ENCODE assay signal across 11 cellular contexts in the genomic region with DNA sequence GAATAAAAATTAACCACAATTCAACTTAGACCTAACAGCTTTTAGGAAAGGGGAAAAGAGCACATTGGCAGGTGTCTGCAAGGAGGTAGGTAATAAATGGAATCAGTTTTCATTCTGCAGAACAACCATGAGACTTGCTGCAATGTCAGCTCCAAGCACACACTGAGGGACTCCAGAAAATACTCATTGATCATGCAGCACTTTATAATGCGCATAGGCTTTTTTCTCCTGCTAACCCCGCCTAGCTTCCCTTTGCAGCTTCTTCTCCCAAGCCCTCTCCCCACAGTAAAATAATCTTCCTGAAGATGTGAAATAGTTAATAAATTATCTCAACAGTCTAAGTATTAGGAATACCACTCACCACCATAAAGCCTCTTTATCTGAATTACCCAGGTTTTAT. TPM values are rescaled to one million over a fixed set of nuclear protein-coding genes. Genes with fewer than 3 reads are reported as not detected.
DNase-seq lines count a peak whose midpoint lies in the region; ATAC-seq and TF ChIP-seq lines count a peak whose summit lies in the region.
"Had no signal": no experiment of that assay in that cellular context is flagged by ENCODE, and none has a peak within 500 bp of the region (broad histone marks: within the 10 kb centered on the region; RNA-seq: fewer than 3 reads in every experiment).

No MANE protein-coding gene starts in this region.

- CTCF ChIA-PET in A673 (lab: Charles Lee): no interaction called here

- H3K4me3 ChIP-seq in A673 (ENCODE audit: low read depth, low read length, poor library complexity, severe bottlenecking) (peak overlapping the region; percentile 52), GM08714 (ENCODE audit: low read length) (peak overlapping the region; percentile 56; the same call in 1 of the 2 replicates), lower lobe of right lung (peak overlapping the region; percentile 58)

- DNase-seq in A673 (ENCODE audit: low spot score) (no peak), lower lobe of right lung (no peak), GM19240 (ENCODE audit: insufficient read length, low spot score) (no peak), NCI-H2171 treated with DMSO at 0.1 percent for 48 hours (lab: John Stamatoyannopoulos, UW) (no peak), UCSD-AML1 (lab: John Stamatoyannopoulos, UW; ENCODE audit: unreplicated experiment) (no peak)
- no peak for DNase-seq in activated naive CD8-positive, alpha-beta T cell treated with anti-CD3 and anti-CD28 coated beads for 36 hours
- DNase-seq in stimulated activated naive CD4-positive, alpha-beta T cell treated with Interleukin-2 at 50 U/mL for 16 hours (lab: John Stamatoyannopoulos, UW): no peak
- DNase-seq: activated gamma-delta T cell, KBM-7 had no signal

- no peak for ATAC-seq in lower lobe of right lung

- TF ChIP-seq CTCF in A673 (conservative IDR thresholded peaks at IDR 0.05; ENCODE audit: low read depth, low read length) (no peak), lower lobe of right lung (IDR thresholded peaks at IDR 0.05) (no peak)

- no peaks in the 10 kb centered on the region for H3K27me3 Mint-ChIP-seq in activated naive CD8-positive, alpha-beta T cell treated with anti-CD3 and anti-CD28 coated beads for 36 hours

- H3K4me3 Mint-ChIP-seq in activated naive CD8-positive, alpha-beta T cell treated with anti-CD3 and anti-CD28 coated beads for 36 hours: peak overlapping the region; percentile 68

- H3K9me3 Mint-ChIP-seq in activated naive CD8-positive, alpha-beta T cell treated with anti-CD3 and anti-CD28 coated beads for 36 hours: no peaks in the 10 kb centered on the region

- intact Hi-C loops in A673 (cut with micrococcal nuclease; ENCODE audit: unreplicated experiment) (no loop called here), lower lobe of right lung (cut with DNase I) (no loop called here)

- H3K27ac ChIP-seq in A673 (ENCODE audit: low read depth, low read length, poor library complexity, severe bottlenecking) (no peak overlapping the region), lower lobe of right lung (peak overlapping the region; percentile 85)
- H3K27ac ChIP-seq: RWPE1 had no signal

- POLR2A ChIA-PET in A673 (lab: Charles Lee; ENCODE audit: low non-redundant PET): no interaction called here

- H3K4me1 ChIP-seq in A673 (ENCODE audit: insufficient read depth, low read length, poor library complexity, severe bottlenecking): no peaks in the 10 kb centered on the region
- peaks cover 32% of the 10 kb centered on the region for H3K4me1 ChIP-seq in lower lobe of right lung

- peaks cover 20% of the 10 kb centered on the region for H3K4me1 Mint-ChIP-seq in activated naive CD8-positive, alpha-beta T cell treated with anti-CD3 and anti-CD28 coated beads for 36 hours

- H3K36me3 ChIP-seq in A673 (ENCODE audit: insufficient read depth, low read length, poor library complexity, severe bottlenecking): no peaks in the 10 kb centered on the region
- H3K36me3 ChIP-seq in lower lobe of right lung: no peaks in the 10 kb centered on the region

- no peaks in the 10 kb centered on the region for H3K9me3 ChIP-seq in A673 (ENCODE audit: low read depth, low read length, poor library complexity, severe bottlenecking)
- no peaks in the 10 kb centered on the region for H3K9me3 ChIP-seq in lower lobe of right lung

- H3K27me3 ChIP-seq in A673 (replicated peaks; ENCODE audit: insufficient read depth, low read depth, low read length, poor library complexity) (no peaks in the 10 kb centered on the region), lower lobe of right lung (ENCODE audit: low read depth) (no peaks in the 10 kb centered on the region)

- H3K27ac Mint-ChIP-seq in activated naive CD8-positive, alpha-beta T cell treated with anti-CD3 and anti-CD28 coated beads for 36 hours: no peak overlapping the region

- peaks cover 22% of the 10 kb centered on the region for H3K36me3 Mint-ChIP-seq in activated naive CD8-positive, alpha-beta T cell treated with anti-CD3 and anti-CD28 coated beads for 36 hours

- no TSS peak for BruUV-seq in A673 (replicated peaks; lab: Mats Ljungman, UMichigan)

RNA-seq across cellular contexts. Expression of gene ANKRD17, which starts 36.9 kb away (rescaled TPM):
- total RNA-seq in A673 (2021) (52.0 and 58.4 TPM in 2 replicates), lower lobe of right lung (57.4 TPM)
- 10 to 100 TPM; 61.6 to 65.0 TPM for total RNA-seq in activated naive CD8-positive, alpha-beta T cell treated with anti-CD3 and anti-CD28 coated beads for 36 hours
